Comparison of ENCODE assay signal across 1 cellular context in the genomic region with DNA sequence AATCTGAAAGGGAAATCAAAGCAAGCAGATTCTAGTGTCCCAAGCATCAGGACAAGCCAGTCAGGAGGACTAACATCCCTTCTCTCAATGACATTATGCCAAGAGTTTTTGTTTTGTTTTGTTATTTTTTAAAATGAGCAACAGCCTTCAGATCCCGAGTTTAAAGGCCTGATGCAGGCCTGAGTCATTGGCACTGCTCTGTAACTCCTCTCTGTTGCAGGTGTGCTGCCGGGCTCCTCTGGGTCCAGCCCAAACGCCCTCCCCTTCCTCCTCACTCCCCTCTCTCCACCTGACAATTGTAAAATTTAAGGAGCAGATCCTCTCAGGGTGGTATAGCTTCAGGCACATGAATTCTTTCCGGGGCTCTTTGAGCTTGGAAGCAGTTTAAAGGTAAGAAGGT.
TF ChIP-seq lines count a peak whose summit lies in the region.

No MANE protein-coding gene starts in this region.

TF ChIP-seq in GM23338, 12 proteins besides CTCF, POLR2A, EP300 and RAD21 (continued from another document):
- no peak for TF ChIP-seq ZNF462 (CRISPR knock-in tag; IDR thresholded peaks at IDR 0.05)
- no peak for TF ChIP-seq POLR2AphosphoS5 (IDR thresholded peaks at IDR 0.05; ENCODE audit: low read depth)
